In genomic region chr17:74749262-74750038, GRCh38 we compare ENCODE assay signal across 2 cellular contexts.
A peak's percentile ranks its signal among the peaks of the same experiment; 100 is the strongest.
TF ChIP-seq lines count a peak whose summit lies in the region.

No MANE protein-coding gene starts in this region.

TF ChIP-seq in HEK293, 187 proteins besides CTCF, POLR2A, EP300 and RAD21 (continues in another document):
- TF ChIP-seq SETDB1 (IDR thresholded peaks at IDR 0.05; ENCODE audit: insufficient read length, low read length) (no peak), ZBTB48 (tag by site-specific recombination; IDR thresholded peaks at IDR 0.05) (no peak), KLF8 (tag by site-specific recombination; IDR thresholded peaks at IDR 0.05) (no peak; the same call in 1 of the 2 replicates), ZNF645 (tag by site-specific recombination; IDR thresholded peaks at IDR 0.05) (no peak), HIC1 (tag by site-specific recombination; IDR thresholded peaks at IDR 0.05) (no peak; the same call in 1 of the 2 replicates), ZNF654 (tag by site-specific recombination; IDR thresholded peaks at IDR 0.05; ENCODE audit: low read depth) (no peak), ZNF843 (tag by site-specific recombination; IDR thresholded peaks at IDR 0.05) (no peak), ZNF16 (tag by site-specific recombination; IDR thresholded peaks at IDR 0.05; ENCODE audit: low read depth) (no peak), ZNF449 (tag by site-specific recombination; IDR thresholded peaks at IDR 0.05) (peak; percentile 25; the same call in 1 of the 2 replicates), ZFP3 (tag by site-specific recombination; IDR thresholded peaks at IDR 0.05; ENCODE audit: low read depth) (no peak), ZNF292 (tag by site-specific recombination; IDR thresholded peaks at IDR 0.05; ENCODE audit: borderline replicate concordance, low read depth) (no peak), ZNF214 (tag by site-specific recombination; IDR thresholded peaks at IDR 0.05; ENCODE audit: borderline replicate concordance) (no peak), PBX3 (CRISPR knock-in tag; IDR thresholded peaks at IDR 0.05) (0 out of 2 replicates have a peak, but pooled peaks have one; percentile 3), RBAK (tag by site-specific recombination; IDR thresholded peaks at IDR 0.05) (no peak), ZNF423 (tag by site-specific recombination; IDR thresholded peaks at IDR 0.05) (no peak), ZNF341 (tag by site-specific recombination; IDR thresholded peaks at IDR 0.05; ENCODE audit: low read depth) (peak; percentile 50), ZNF529 (tag by site-specific recombination; IDR thresholded peaks at IDR 0.05; ENCODE audit: insufficient replicate concordance) (no peak), ZNF692 (tag by site-specific recombination; IDR thresholded peaks at IDR 0.05) (no peak), GLI2 (tag by site-specific recombination; IDR thresholded peaks at IDR 0.05; ENCODE audit: borderline replicate concordance, low read depth) (no peak), MYNN (tag by site-specific recombination; IDR thresholded peaks at IDR 0.05; ENCODE audit: borderline replicate concordance) (no peak), SP3 (tag by site-specific recombination; IDR thresholded peaks at IDR 0.05) (peak; percentile 30; the same call in 1 of the 2 replicates), KLF10 (tag by site-specific recombination; IDR thresholded peaks at IDR 0.05) (no peak), ZNF2 (tag by site-specific recombination; IDR thresholded peaks at IDR 0.05) (no peak), ZNF621 (tag by site-specific recombination; IDR thresholded peaks at IDR 0.05) (no peak), ZNF707 (tag by site-specific recombination; IDR thresholded peaks at IDR 0.05) (no peak), YY1 (tag by site-specific recombination; IDR thresholded peaks at IDR 0.05) (no peak), KLF1 (tag by site-specific recombination; IDR thresholded peaks at IDR 0.05) (no peak)

TF ChIP-seq in GM12878, 131 proteins besides CTCF, POLR2A, EP300 and RAD21:
- TF ChIP-seq EZH2 (IDR thresholded peaks at IDR 0.05; ENCODE audit: borderline replicate concordance, control insufficient read depth, low read depth, low read length) (no peak), HDAC6 (IDR thresholded peaks at IDR 0.05; ENCODE audit: unreplicated experiment) (no peak), BRCA1 (IDR thresholded peaks at IDR 0.05; ENCODE audit: low read depth, low read length) (no peak), ZNF384 (IDR thresholded peaks at IDR 0.05; ENCODE audit: borderline replicate concordance, low read depth, low read length) (no peak), DPF2 (IDR thresholded peaks at IDR 0.05) (no peak), POLR2AphosphoS2 (IDR thresholded peaks at IDR 0.05; ENCODE audit: low read depth, low read length) (no peak), ZNF207 (IDR thresholded peaks at IDR 0.05; ENCODE audit: borderline replicate concordance) (no peak), MAX (IDR thresholded peaks at IDR 0.05; ENCODE audit: low read depth, low read length) (no peak), CBX5 (IDR thresholded peaks at IDR 0.05; ENCODE audit: low read depth) (no peak), LARP7 (IDR thresholded peaks at IDR 0.05) (no peak), NFXL1 (IDR thresholded peaks at IDR 0.05; ENCODE audit: borderline replicate concordance) (no peak), CHD2 (IDR thresholded peaks at IDR 0.05; ENCODE audit: borderline replicate concordance, low read depth, low read length) (no peak), SREBF2 (IDR thresholded peaks at IDR 0.05; ENCODE audit: low read length) (no peak), RCOR1 (conservative IDR thresholded peaks at IDR 0.05; ENCODE audit: low read depth, low read length) (no peak), EGR1 (IDR thresholded peaks at IDR 0.05; ENCODE audit: borderline replicate concordance in 1 of 2, low read depth in 2 of 2, low read length in 2 of 2) (no peak)
